In the genomic region with DNA sequence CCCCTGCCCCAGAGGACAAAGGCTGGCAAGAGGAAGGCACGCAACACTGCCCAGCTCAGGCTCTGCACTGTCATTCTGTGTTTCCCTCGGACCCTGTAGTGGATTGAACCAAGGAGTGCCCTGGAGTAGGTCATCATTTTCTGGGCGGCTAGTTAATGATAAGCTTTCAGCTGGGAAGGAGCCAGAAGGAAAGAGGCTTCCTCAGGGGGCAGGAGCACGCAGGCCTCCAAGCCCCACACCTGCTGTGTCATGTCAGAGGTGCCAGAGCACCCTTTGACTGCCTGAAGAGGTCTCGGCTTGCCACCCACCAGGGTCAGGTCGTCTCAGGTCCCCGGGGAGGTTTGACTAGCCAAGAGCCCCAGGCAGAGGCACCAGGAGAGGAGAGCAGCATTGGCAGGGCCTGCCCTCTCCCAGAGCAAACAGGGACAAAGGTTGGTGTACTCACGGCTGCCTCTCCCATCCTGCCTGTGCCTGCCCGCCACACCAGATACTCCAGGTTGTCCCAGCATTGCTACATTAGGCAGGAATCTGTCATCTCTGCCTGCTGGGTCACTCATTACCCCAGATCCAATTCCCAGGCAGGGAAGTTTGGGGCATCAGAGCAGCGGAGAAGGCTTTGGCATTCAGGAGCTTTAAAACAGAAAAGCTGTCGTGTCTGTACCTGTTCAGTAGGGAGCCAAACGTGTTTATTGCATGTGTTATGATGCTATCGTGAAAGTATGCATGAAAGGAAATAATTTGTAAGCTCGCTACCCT, we compare ENCODE assay signal across 12 cellular contexts. TPM values are rescaled to one million over a fixed set of nuclear protein-coding genes. Genes with fewer than 3 reads are reported as not detected.
DNase-seq lines count a peak whose midpoint lies in the region; ATAC-seq, FAIRE-seq and TF ChIP-seq lines count a peak whose summit lies in the region.
"Had no signal": no experiment of that assay in that cellular context is flagged by ENCODE, and none has a peak within 500 bp of the region (broad histone marks: within the 10 kb centered on the region; RNA-seq: fewer than 3 reads in every experiment).

No MANE protein-coding gene starts in this region.

- DNase-seq in DMS53 (lab: John Stamatoyannopoulos, UW): peak; percentile 98
- DNase-seq in body of pancreas: peak; percentile 64 to 78 (median 74)
- peak; percentile 92 for DNase-seq in keratinocyte (ENCODE audit: low read depth, low spot score)
- no peak for DNase-seq in sciatic nerve (ENCODE audit: low spot score)
- no peak for DNase-seq in A172 (ENCODE audit: low spot score)
- DNase-seq in NCI-H1930 (lab: John Stamatoyannopoulos, UW): no peak
- DNase-seq: activated naive CD8-positive, alpha-beta T cell treated with anti-CD3 and anti-CD28 coated beads, Interleukin-2, amount 50 U/mL, for 24 hours had no signal

- WGBS in body of pancreas, 2 donors: 11 to 24% methylated on average over 9 to 14 of the region's 14 CpGs

- H4K20me1 ChIP-seq in keratinocyte (ENCODE audit: control insufficient read depth, extremely low read depth, insufficient read depth, low read length): no peaks in the 10 kb centered on the region

- no peaks in the 10 kb centered on the region for H3K79me2 ChIP-seq in keratinocyte (ENCODE audit: control insufficient read depth, insufficient read depth, low read length)

- FAIRE-seq in keratinocyte (lab: Jason Lieb, UNC): peak; percentile 100
- FAIRE-seq: H1 had no signal

- peak overlapping the region; percentile 18 for H2AFZ ChIP-seq in keratinocyte (ENCODE audit: control insufficient read depth, low read length)

- H3K4me3 ChIP-seq in body of pancreas: no peak overlapping the region
- H3K4me3 ChIP-seq in keratinocyte (ENCODE audit: control insufficient read depth in 2 of 3, extremely low read depth in 1 of 3, insufficient read depth in 2 of 3, low read depth in 1 of 3, low read length in 3 of 3): peak overlapping the region; percentile 15 to 34 (median 28)

- H3K27ac ChIP-seq in body of pancreas: peak overlapping the region; percentile 80 to 89 (median 85)
- H3K27ac ChIP-seq in keratinocyte (ENCODE audit: control insufficient read depth, insufficient read depth, low read length): peak overlapping the region; percentile 95
- H3K27ac ChIP-seq: C4-2B had no signal

- H3K4me2 ChIP-seq in keratinocyte (ENCODE audit: control insufficient read depth, extremely low read depth, insufficient read depth, low read depth, low read length): peak overlapping the region; percentile 70

- H3K9me1 ChIP-seq in keratinocyte (ENCODE audit: control insufficient read depth, extremely low read depth, insufficient read depth, low read length): no peaks in the 10 kb centered on the region

- TF ChIP-seq POLR2A in body of pancreas (IDR thresholded peaks at IDR 0.05): peak in 2 of 3 donors; percentile 45 to 51

- H3K27me3 ChIP-seq in body of pancreas (no peaks in the 10 kb centered on the region), keratinocyte (ENCODE audit: control insufficient read depth, extremely low read depth, insufficient read depth, low read length) (no peaks in the 10 kb centered on the region)

- intact Hi-C loops in body of pancreas (cut with DNase I) (no loop called here), sciatic nerve (cut with DNase I) (no loop called here)

- H3K9me3 ChIP-seq in body of pancreas: no peaks in the 10 kb centered on the region
- H3K9me3 ChIP-seq in keratinocyte (ENCODE audit: control insufficient read depth, low read depth, low read length): no peaks in the 10 kb centered on the region

- ATAC-seq in body of pancreas: peak; percentile 80
- peak; percentile 21 for ATAC-seq in sciatic nerve
- no peak for ATAC-seq in GM18861 (IDR thresholded peaks at IDR 0.05; ENCODE audit: unreplicated experiment)
- ATAC-seq in GM21723 (IDR thresholded peaks at IDR 0.05; ENCODE audit: unreplicated experiment): no peak
- ATAC-seq: activated CD4-positive, CD25-positive, alpha-beta regulatory T cell treated with anti-CD3 and anti-CD28 coated beads, Interleukin-2, amount 50 U/mL, for 24 hours; activated naive CD8-positive, alpha-beta T cell treated with anti-CD3 and anti-CD28 coated beads, Interleukin-2, amount 50 U/mL, for 24 hours had no signal

- no peak for TF ChIP-seq CTCF in body of pancreas (IDR thresholded peaks at IDR 0.05)
- TF ChIP-seq CTCF in keratinocyte (optimal IDR thresholded peaks at IDR 0.05 in 1 of 3, IDR thresholded peaks at IDR 0.05 in 1 of 3, conservative IDR thresholded peaks at IDR 0.05 in 1 of 3; ENCODE audit: extremely low read depth in 1 of 3, insufficient read depth in 2 of 3, low read length in 3 of 3): no peak

- H3K4me1 ChIP-seq in body of pancreas: peaks cover 46% of the 10 kb centered on the region
- peaks cover 30% of the 10 kb centered on the region for H3K4me1 ChIP-seq in keratinocyte (ENCODE audit: control insufficient read depth, extremely low read depth, insufficient read depth, low read length)

- H3K36me3 ChIP-seq in body of pancreas (replicated peaks in 1 of 2; ENCODE audit: insufficient read depth in 1 of 2, low read depth in 2 of 2) (no peaks in the 10 kb centered on the region), keratinocyte (ENCODE audit: control insufficient read depth in 2 of 2, extremely low read depth in 1 of 2, insufficient read depth in 2 of 2, low read length in 2 of 2) (no peaks in the 10 kb centered on the region)

- H3K9ac ChIP-seq in keratinocyte (ENCODE audit: control insufficient read depth, extremely low read depth, insufficient read depth, low read length): peak overlapping the region; percentile 79

- dilution Hi-C loops in keratinocyte (cut with MboI; ENCODE audit: extremely low pct_ligation_motif_present, low sequenced_read_pairs): no loop called here

RNA-seq across cellular contexts. Expression of a gene that starts 33.5 kb away (rescaled TPM):
- total RNA-seq in body of pancreas: 10 to 100 TPM; 52.7 to 61.6 TPM
- 54.5 to 190 TPM (median 127 TPM) in 3 replicates for polyA plus RNA-seq in keratinocyte
- 125 TPM for polyA plus RNA-seq in keratinocyte (2011; ENCODE audit: low read depth)
- 44.8 and 61.1 TPM in 2 replicates for polyA plus RNA-seq in keratinocyte (2011; cell fraction: cytosol; rRNA removed)
- 434 and 449 TPM in 2 replicates for polyA plus RNA-seq in keratinocyte (2011; cell fraction: nucleus; rRNA removed)
- 126 and 203 TPM in 2 replicates for polyA plus RNA-seq in keratinocyte (2012; ENCODE audit: low replicate concordance)
- polyA minus RNA-seq in keratinocyte: 122 to 314 TPM (median 265 TPM) in 3 replicates
- 79.8 TPM for polyA minus RNA-seq in keratinocyte (2011; cell fraction: cytosol; rRNA and poly(A)+ RNA removed)
- 294 and 451 TPM in 2 replicates for polyA minus RNA-seq in keratinocyte (2011; cell fraction: nucleus; rRNA and poly(A)+ RNA removed)
- 131 TPM for total RNA-seq in sciatic nerve
- total RNA-seq in A172 (2014; rRNA removed; shearing (Covaris generic)): 93.0 and 108 TPM in 2 replicates

Comparison
In these comparisons a context has a peak if more than half of its experiments do, and no peak if none do; other contexts are left out.
1. DNase-seq: peak in DMS53 (single experiment), body of pancreas (4 of 4) and keratinocyte (single experiment); none in sciatic nerve (single experiment), A172 (single experiment) and NCI-H1930 (0 of 2).
2. ATAC-seq: peak in body of pancreas (single experiment) and sciatic nerve (single experiment); none in GM18861 (single experiment) and GM21723 (single experiment).
3. H3K4me3 ChIP-seq: peak in keratinocyte (3 of 3); none in body of pancreas (0 of 2).